In genomic region chr10:125155101-125155500, GRCh38 we compare ENCODE assay signal across 12 cellular contexts. TPM values are rescaled to one million over a fixed set of nuclear protein-coding genes. Genes with fewer than 3 reads are reported as not detected.
A peak's percentile ranks its signal among the peaks of the same experiment; 100 is the strongest.
DNase-seq lines count a peak whose midpoint lies in the region; ATAC-seq, FAIRE-seq and TF ChIP-seq lines count a peak whose summit lies in the region.
"Had no signal": no experiment of that assay in that cellular context is flagged by ENCODE, and none has a peak within 500 bp of the region (broad histone marks: within the 10 kb centered on the region; RNA-seq: fewer than 3 reads in every experiment).

No MANE protein-coding gene starts in this region.

- no peak for TF ChIP-seq POLR2A in heart left ventricle (IDR thresholded peaks at IDR 0.05)
- TF ChIP-seq POLR2A in endothelial cell of umbilical vein (IDR thresholded peaks at IDR 0.05; ENCODE audit: low read depth, low read length), result no peak

- peak overlapping the region; percentile 31 to 99 (median 72) for H3K27ac ChIP-seq in heart left ventricle
- H3K27ac ChIP-seq in endothelial cell of umbilical vein (ENCODE audit: insufficient read depth, low read depth, low read length), result peak overlapping the region; percentile 56

- dilution Hi-C loops in endothelial cell of umbilical vein (cut with MboI; ENCODE audit: extremely low pct_ligation_motif_present, low sequenced_read_pairs), result no loop called here

- no peaks in the 10 kb centered on the region for H3K9me1 ChIP-seq in endothelial cell of umbilical vein (replicated peaks; ENCODE audit: control insufficient read depth, extremely low read depth, insufficient read depth, low read length)

- H3K4me2 ChIP-seq in endothelial cell of umbilical vein (ENCODE audit: insufficient read depth, low read length), result peak overlapping the region; percentile 70

- peak overlapping the region; percentile 90 for H3K4me3 Mint-ChIP-seq in type B pancreatic cell
- H3K4me3 Mint-ChIP-seq: activated B cell treated with CpG ODN at 0.5 μM for 24 hours had no signal

- H3K4me3 ChIP-seq in heart left ventricle, result peak overlapping the region in 9 of 12 donors; percentile 5 to 41 (median 17)
- H3K4me3 ChIP-seq in endothelial cell of umbilical vein (replicated peaks in 1 of 3; ENCODE audit: insufficient read depth in 1 of 3, low read depth in 1 of 3, low read length in 3 of 3), result peak overlapping the region in 1 of 3 experiments; percentile 21
- H3K4me3 ChIP-seq in mucosa of stomach (ENCODE audit: low read length), result no peak overlapping the region

- H3K27ac Mint-ChIP-seq in type B pancreatic cell, result peak overlapping the region; percentile 91
- H3K27ac Mint-ChIP-seq: activated B cell treated with CpG ODN at 0.5 μM for 24 hours; naive thymus-derived CD8-positive, alpha-beta T cell had no signal

- no peaks in the 10 kb centered on the region for H3K27me3 Mint-ChIP-seq in type B pancreatic cell

- H2AFZ ChIP-seq in endothelial cell of umbilical vein (ENCODE audit: low read depth, low read length), result no peak overlapping the region

- no peak for TF ChIP-seq CTCF in heart left ventricle (IDR thresholded peaks at IDR 0.05)
- no peak for TF ChIP-seq CTCF in endothelial cell of umbilical vein (IDR thresholded peaks at IDR 0.05; ENCODE audit: extremely low read depth in 1 of 2, insufficient read depth in 1 of 2, low read depth in 1 of 2, low read length in 2 of 2)
- TF ChIP-seq CTCF in type B pancreatic cell (conservative IDR thresholded peaks at IDR 0.05), result no peak

- H3K9ac ChIP-seq in endothelial cell of umbilical vein (replicated peaks; ENCODE audit: extremely low read depth, insufficient read depth, low read length), result peak overlapping the region; percentile 62
- H3K9ac ChIP-seq in mucosa of stomach (ENCODE audit: low read length), result peak overlapping the region; percentile 42

- H3K27me3 ChIP-seq in heart left ventricle (no peaks in the 10 kb centered on the region), endothelial cell of umbilical vein (ENCODE audit: control insufficient read depth in 2 of 2, insufficient read depth in 2 of 2, low read length in 2 of 2) (no peaks in the 10 kb centered on the region), mucosa of stomach (ENCODE audit: control insufficient read depth, insufficient read depth, low read length) (no peaks in the 10 kb centered on the region)

- H3K9me3 ChIP-seq in heart left ventricle (no peaks in the 10 kb centered on the region), endothelial cell of umbilical vein (replicated peaks; ENCODE audit: control insufficient read depth, insufficient read depth, low read length) (no peaks in the 10 kb centered on the region), mucosa of stomach (ENCODE audit: control insufficient read depth, low read length) (no peaks in the 10 kb centered on the region)

- POLR2A ChIA-PET in endothelial cell of umbilical vein (lab: Charles Lee), result no interaction called here

- WGBS in heart left ventricle, 4 donors, result 11 to 25% (median 18%) methylated on average over 8 of the region's 8 CpGs

- CTCF ChIA-PET in endothelial cell of umbilical vein (lab: Charles Lee), result interaction anchor here (1.0 to 1.6 kb wide), 2 partner anchors 98 to 107 kb away, joined by 3 to 5 read pairs; no protein-coding TSS in a partner anchor

- BruUV-seq in endothelial cell of umbilical vein (replicated peaks; lab: Mats Ljungman, UMichigan), result no TSS peak

- H3K4me1 ChIP-seq in heart left ventricle (peaks cover 12 to 83% (median 67%) of the 10 kb centered on the region in 12 donors), endothelial cell of umbilical vein (ENCODE audit: control insufficient read depth, extremely low read depth, insufficient read depth, low read length) (peaks cover 70% of the 10 kb centered on the region), mucosa of stomach (ENCODE audit: control insufficient read depth, insufficient read depth, low read length) (peaks cover 56% of the 10 kb centered on the region)

- H3K9me3 Mint-ChIP-seq in type B pancreatic cell, result no peaks in the 10 kb centered on the region
- H3K9me3 Mint-ChIP-seq: activated B cell treated with CpG ODN at 0.5 μM for 24 hours had no signal

- peak; percentile 77 for FAIRE-seq in endothelial cell of umbilical vein (lab: Jason Lieb, UNC)
- FAIRE-seq: A204.1 had no signal

- H3K36me3 ChIP-seq in heart left ventricle, result peaks cover 0 to 7% (median 0%) of the 10 kb centered on the region in 9 donors
- H3K36me3 ChIP-seq in endothelial cell of umbilical vein (ENCODE audit: control insufficient read depth in 2 of 2, extremely low read depth in 1 of 2, insufficient read depth in 2 of 2, low read length in 2 of 2), result peaks cover 0 to 9% of the 10 kb centered on the region in 2 experiments
- H3K36me3 ChIP-seq in mucosa of stomach (ENCODE audit: control insufficient read depth, insufficient read depth, low read length), result no peaks in the 10 kb centered on the region

- no peak for ATAC-seq in heart left ventricle
- no peak for ATAC-seq in left ventricle myocardium superior
- no peak for ATAC-seq in GM21737 (IDR thresholded peaks at IDR 0.05; ENCODE audit: unreplicated experiment)
- no peak for ATAC-seq in HG03045 (IDR thresholded peaks at IDR 0.05; ENCODE audit: unreplicated experiment)
- no peak for ATAC-seq in GM18520 (IDR thresholded peaks at IDR 0.05; ENCODE audit: unreplicated experiment)
- ATAC-seq: naive thymus-derived CD8-positive, alpha-beta T cell had no signal

- peaks cover 97% of the 10 kb centered on the region for H3K79me2 ChIP-seq in endothelial cell of umbilical vein (ENCODE audit: control insufficient read depth, insufficient read depth, low read length)

- H3K4me1 Mint-ChIP-seq in type B pancreatic cell (ENCODE audit: unreplicated experiment), result peaks cover 64% of the 10 kb centered on the region

- H4K20me1 ChIP-seq in endothelial cell of umbilical vein (replicated peaks; ENCODE audit: control insufficient read depth, extremely low read depth, insufficient read depth, low read length), result no peaks in the 10 kb centered on the region

- DNase-seq in heart left ventricle (no peak), left ventricle myocardium superior (no peak), endothelial cell of umbilical vein (ENCODE audit: low read depth, low spot score) (peak; percentile 78), type B pancreatic cell (ENCODE audit: extremely low spot score, unreplicated experiment) (no peak)
- DNase-seq: activated B cell treated with CpG ODN at 0.5 μM for 24 hours; naive thymus-derived CD8-positive, alpha-beta T cell; NCI-H2227 treated with DMSO at 0.1 percent for 48 hours had no signal

- intact Hi-C loops in heart left ventricle (cut with DNase I) (loop anchor here (5.0 to 10.0 kb wide), 13 partner anchors 33 to 562 kb away; partner anchors contain the start of gene EDRF1 (in 1 of the 10)), left ventricle myocardium superior (cut with micrococcal nuclease) (loop anchor here (10.0 kb wide), 1 partner anchor 70 kb away; no protein-coding TSS in a partner anchor), endothelial cell of umbilical vein (cut with micrococcal nuclease) (loop anchor here (5.0 kb wide), 1 partner anchor 108 kb away; no protein-coding TSS in a partner anchor)

- peaks cover 13% of the 10 kb centered on the region for H3K36me3 Mint-ChIP-seq in type B pancreatic cell

TF ChIP-seq in endothelial cell of umbilical vein, 7 proteins besides CTCF, POLR2A, EP300 and RAD21:
- TF ChIP-seq JUN (IDR thresholded peaks at IDR 0.05; ENCODE audit: borderline replicate concordance, insufficient read depth, insufficient read length, low read depth) (no peak), MYC (IDR thresholded peaks at IDR 0.05; ENCODE audit: low read depth, low read length) (no peak), MAX (IDR thresholded peaks at IDR 0.05; ENCODE audit: insufficient read depth, insufficient read length) (no peak), POLR2AphosphoS5 (IDR thresholded peaks at IDR 0.05; ENCODE audit: insufficient read depth, low read depth, low read length) (no peak), GATA2 (IDR thresholded peaks at IDR 0.05; ENCODE audit: insufficient read depth, insufficient read length, low read depth, low read length) (no peak), EZH2 (IDR thresholded peaks at IDR 0.05; ENCODE audit: borderline replicate concordance, low read depth, low read length, severe bottlenecking) (no peak), FOS (IDR thresholded peaks at IDR 0.05; ENCODE audit: borderline replicate concordance, insufficient read depth, low read length) (no peak)

RNA-seq across cellular contexts. Expression of gene CTBP2, which starts 5.3 kb away (rescaled TPM):
- 10 to 100 TPM; 23.9 to 45.5 (median 30.0) TPM for total RNA-seq in heart left ventricle
- polyA plus RNA-seq in heart left ventricle, result 10 to 100 TPM; 10.1 to 29.1 TPM
- 29.3 TPM for total RNA-seq in left ventricle myocardium superior
- 123 and 128 TPM in 2 replicates for total RNA-seq in endothelial cell of umbilical vein
- 118 and 122 TPM in 2 replicates for polyA plus RNA-seq in endothelial cell of umbilical vein
- 92.5 and 105 TPM in 2 replicates for polyA plus RNA-seq in endothelial cell of umbilical vein (2011; cell fraction: cytosol; rRNA removed)
- polyA plus RNA-seq in endothelial cell of umbilical vein (2011; cell fraction: nucleus; rRNA removed), result 261 and 283 TPM in 2 replicates
- polyA plus RNA-seq in endothelial cell of umbilical vein (2012), result 84.0 and 96.4 TPM in 2 replicates
- polyA minus RNA-seq in endothelial cell of umbilical vein, result 170 and 218 TPM in 2 replicates
- 70.6 TPM for polyA minus RNA-seq in endothelial cell of umbilical vein (2011; cell fraction: cytosol; rRNA and poly(A)+ RNA removed)
- polyA minus RNA-seq in endothelial cell of umbilical vein (2011; cell fraction: nucleus; rRNA and poly(A)+ RNA removed), result 91.2 and 123 TPM in 2 replicates
- 101 and 113 TPM in 2 replicates for total RNA-seq in type B pancreatic cell (ENCODE audit: low replicate concordance)
